ENCODE assay signal across 8 cellular contexts in the genomic region with DNA sequence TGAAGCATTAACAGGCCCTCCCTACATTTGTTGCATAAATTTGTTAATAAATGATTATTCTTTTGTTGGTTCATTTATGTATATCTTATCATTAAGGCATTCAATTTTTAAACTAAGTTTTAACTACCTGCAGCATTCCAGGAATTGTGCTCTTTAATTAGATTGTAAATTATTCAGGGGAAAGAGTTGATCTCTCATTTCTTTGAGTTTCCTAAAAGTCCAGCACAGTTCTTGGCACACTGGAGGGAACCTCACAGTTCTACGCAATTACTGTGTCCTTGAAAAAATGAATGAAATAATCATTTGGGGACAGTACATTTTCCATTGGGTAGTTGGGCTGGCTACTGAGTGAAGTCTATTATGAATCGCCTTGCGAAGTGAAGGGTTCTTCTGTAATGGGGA. TPM values are rescaled to one million over a fixed set of nuclear protein-coding genes. Genes with fewer than 3 reads are reported as not detected.
DNase-seq lines count a peak whose midpoint lies in the region; ATAC-seq and TF ChIP-seq lines count a peak whose summit lies in the region.

No MANE protein-coding gene starts in this region.

- no peaks in the 10 kb centered on the region for H3K9me2 ChIP-seq in SK-N-SH

- TF ChIP-seq CTCF in SK-N-SH (IDR thresholded peaks at IDR 0.05) (no peak), right lobe of liver (IDR thresholded peaks at IDR 0.05) (no peak), A673 (conservative IDR thresholded peaks at IDR 0.05; ENCODE audit: low read depth, low read length) (no peak)

- H3K9me3 ChIP-seq in SK-N-SH: no peaks in the 10 kb centered on the region
- no peaks in the 10 kb centered on the region for H3K9me3 ChIP-seq in right lobe of liver
- H3K9me3 ChIP-seq in stomach smooth muscle (ENCODE audit: control insufficient read depth in 2 of 2, low read length in 2 of 2): no peaks in the 10 kb centered on the region
- no peaks in the 10 kb centered on the region for H3K9me3 ChIP-seq in A673 (ENCODE audit: low read depth, low read length, poor library complexity, severe bottlenecking)

- H3K4me3 Mint-ChIP-seq in activated naive CD8-positive, alpha-beta T cell treated with anti-CD3 and anti-CD28 coated beads for 36 hours: peak overlapping the region; percentile 98

- POLR2A ChIA-PET in SK-N-SH (lab: Yijun Ruan, JAX): no interaction called here
- POLR2A ChIA-PET in A673 (lab: Charles Lee; ENCODE audit: low non-redundant PET): no interaction called here

- H3F3A ChIP-seq in SK-N-SH (replicated peaks; ENCODE audit: insufficient read depth): peaks cover 5% of the 10 kb centered on the region

- H3K4me1 Mint-ChIP-seq in activated naive CD8-positive, alpha-beta T cell treated with anti-CD3 and anti-CD28 coated beads for 36 hours: peaks cover 27% of the 10 kb centered on the region

- H3K9me3 Mint-ChIP-seq in activated naive CD8-positive, alpha-beta T cell treated with anti-CD3 and anti-CD28 coated beads for 36 hours: no peaks in the 10 kb centered on the region

- peak overlapping the region; percentile 88 to 97; a peak in 2 of 4 replicates for H3K4me3 ChIP-seq in SK-N-SH (ENCODE audit: low read depth in 2 of 2, low read length in 1 of 2)
- H3K4me3 ChIP-seq in right lobe of liver: peak overlapping the region in 1 of 3 donors; percentile 85
- H3K4me3 ChIP-seq in stomach smooth muscle (ENCODE audit: low read length in 2 of 2): peak overlapping the region in 1 of 2 donors; percentile 95
- H3K4me3 ChIP-seq in A673 (ENCODE audit: low read depth, low read length, poor library complexity, severe bottlenecking): no peak overlapping the region

- CTCF ChIA-PET in SK-N-SH (lab: Yijun Ruan, JAX): interaction anchor here (1.0 kb wide), 1 partner anchor 135 kb away, joined by 3 read pairs; no protein-coding TSS in a partner anchor
- CTCF ChIA-PET in A673 (lab: Charles Lee): interaction anchor here (0.6 kb wide), 1 partner anchor 371 kb away, joined by 6 read pairs; no protein-coding TSS in a partner anchor

- H3K36me3 Mint-ChIP-seq in activated naive CD8-positive, alpha-beta T cell treated with anti-CD3 and anti-CD28 coated beads for 36 hours: peaks cover 18% of the 10 kb centered on the region

- H3K36me3 ChIP-seq in SK-N-SH (replicated peaks in 1 of 2; ENCODE audit: control insufficient read depth in 1 of 2, insufficient read depth in 2 of 2, low read length in 1 of 2) (peaks cover 3 to 16% of the 10 kb centered on the region in 2 experiments), right lobe of liver (no peaks in the 10 kb centered on the region), stomach smooth muscle (ENCODE audit: control insufficient read depth in 2 of 2, insufficient read depth in 2 of 2, low read length in 2 of 2) (peaks cover 0 to 3% of the 10 kb centered on the region in 2 donors), A673 (ENCODE audit: insufficient read depth, low read length, poor library complexity, severe bottlenecking) (no peaks in the 10 kb centered on the region)

- H3K27me3 Mint-ChIP-seq in activated naive CD8-positive, alpha-beta T cell treated with anti-CD3 and anti-CD28 coated beads for 36 hours: no peaks in the 10 kb centered on the region

- H3K9ac ChIP-seq in SK-N-SH (no peak overlapping the region), stomach smooth muscle (ENCODE audit: low read length in 2 of 2) (peak overlapping the region in 1 of 2 donors; percentile 42)

- no peak for TF ChIP-seq EP300 in SK-N-SH (IDR thresholded peaks at IDR 0.05; ENCODE audit: borderline replicate concordance in 1 of 2, low read depth in 1 of 2, low read length in 1 of 2)

- H3K27ac Mint-ChIP-seq in activated naive CD8-positive, alpha-beta T cell treated with anti-CD3 and anti-CD28 coated beads for 36 hours: peak overlapping the region; percentile 98

- WGBS in SK-N-SH (ENCODE audit: low lambda C conversion rate): 94% methylated on average over 3 of the region's 3 CpGs
- 44% methylated on average over 3 of the region's 3 CpGs for WGBS in right lobe of liver (ENCODE audit: insufficient coverage, low coverage, low lambda C conversion rate, missing lambda C conversion rate)

- DNase-seq in SK-N-SH: no peak
- no peak for DNase-seq in activated naive CD8-positive, alpha-beta T cell treated with anti-CD3 and anti-CD28 coated beads for 36 hours
- no peak for DNase-seq in right lobe of liver
- no peak for DNase-seq in DMS53 (lab: John Stamatoyannopoulos, UW)
- DNase-seq in DMS79 (lab: John Stamatoyannopoulos, UW): no peak
- no peak for DNase-seq in A673 (ENCODE audit: low spot score)

- H4K20me1 ChIP-seq in SK-N-SH (ENCODE audit: insufficient read depth): peaks cover 13% of the 10 kb centered on the region

- H3K4me1 ChIP-seq in SK-N-SH (ENCODE audit: control insufficient read depth in 1 of 2, insufficient read depth in 2 of 2, low read depth in 1 of 2, low read length in 1 of 2) (peaks cover 4 to 5% of the 10 kb centered on the region in 2 experiments; a peak in 3 of 4 replicates), right lobe of liver (peaks cover 0 to 5% (median 2%) of the 10 kb centered on the region in 4 donors), stomach smooth muscle (ENCODE audit: control insufficient read depth, insufficient read depth, low read length) (no peaks in the 10 kb centered on the region), A673 (ENCODE audit: insufficient read depth, low read length, poor library complexity, severe bottlenecking) (peaks cover 5% of the 10 kb centered on the region)

- peak overlapping the region in 1 of 2 experiments; percentile 97; a peak in 2 of 4 replicates for H3K27ac ChIP-seq in SK-N-SH (ENCODE audit: low read depth in 2 of 2, low read length in 1 of 2)
- peak overlapping the region in 2 of 3 donors; percentile 94 to 98 for H3K27ac ChIP-seq in right lobe of liver
- H3K27ac ChIP-seq in stomach smooth muscle (ENCODE audit: low read length): peak overlapping the region; percentile 97
- H3K27ac ChIP-seq in A673 (ENCODE audit: low read depth, low read length, poor library complexity, severe bottlenecking): no peak overlapping the region

- no peak for TF ChIP-seq POLR2A in right lobe of liver (IDR thresholded peaks at IDR 0.05)

- H3K4me2 ChIP-seq in SK-N-SH: no peak overlapping the region

- ATAC-seq in SK-N-SH treated with all-trans-retinoic acid at 6 μM for 48 hours: no peak
- ATAC-seq in right lobe of liver: no peak

- intact Hi-C loops in right lobe of liver (cut with DNase I) (no loop called here), A673 (cut with micrococcal nuclease; ENCODE audit: unreplicated experiment) (loop anchor here (2.0 kb wide), 2 partner anchors 53 to 153 kb away; a partner anchor contains a TSS)

- TF ChIP-seq RAD21 in SK-N-SH (IDR thresholded peaks at IDR 0.05; ENCODE audit: low read length): no peak

- H2AFZ ChIP-seq in SK-N-SH (ENCODE audit: low read depth): peak overlapping the region; percentile 76

- H3K79me2 ChIP-seq in SK-N-SH (ENCODE audit: insufficient read depth): peaks cover 38% of the 10 kb centered on the region

- H3K27me3 ChIP-seq in SK-N-SH (ENCODE audit: insufficient read depth): no peaks in the 10 kb centered on the region
- no peaks in the 10 kb centered on the region for H3K27me3 ChIP-seq in right lobe of liver
- H3K27me3 ChIP-seq in stomach smooth muscle (ENCODE audit: control insufficient read depth in 1 of 2, insufficient read depth in 2 of 2, low read length in 2 of 2): peaks cover 0 to 2% of the 10 kb centered on the region in 2 donors
- H3K27me3 ChIP-seq in A673 (replicated peaks; ENCODE audit: insufficient read depth, low read depth, low read length, poor library complexity): no peaks in the 10 kb centered on the region

- no TSS peak for BruUV-seq in A673 (replicated peaks; lab: Mats Ljungman, UMichigan)

TF ChIP-seq in SK-N-SH, 30 proteins besides CTCF, POLR2A, EP300 and RAD21:
- TF ChIP-seq NFIC (IDR thresholded peaks at IDR 0.05; ENCODE audit: borderline replicate concordance) (0 out of 2 replicates have a peak, but pooled peaks have one; percentile 2), FOXM1 (IDR thresholded peaks at IDR 0.05; ENCODE audit: low read depth) (no peak)
TF ChIP-seq in SK-N-SH: peak in this region for 1.

TF ChIP-seq in SK-N-SH treated with all-trans-retinoic acid at 6 μM for 48 hours, 23 proteins besides CTCF, POLR2A, EP300 and RAD21 (continues in another document):
- TF ChIP-seq SNAI2 (CRISPR knock-in tag; IDR thresholded peaks at IDR 0.05): no peak
- no peak for TF ChIP-seq GLIS3 (CRISPR knock-in tag; IDR thresholded peaks at IDR 0.05)
- TF ChIP-seq ZNF565 (CRISPR knock-in tag; conservative IDR thresholded peaks at IDR 0.05; ENCODE audit: low read depth): no peak
- TF ChIP-seq, protein P1, sequence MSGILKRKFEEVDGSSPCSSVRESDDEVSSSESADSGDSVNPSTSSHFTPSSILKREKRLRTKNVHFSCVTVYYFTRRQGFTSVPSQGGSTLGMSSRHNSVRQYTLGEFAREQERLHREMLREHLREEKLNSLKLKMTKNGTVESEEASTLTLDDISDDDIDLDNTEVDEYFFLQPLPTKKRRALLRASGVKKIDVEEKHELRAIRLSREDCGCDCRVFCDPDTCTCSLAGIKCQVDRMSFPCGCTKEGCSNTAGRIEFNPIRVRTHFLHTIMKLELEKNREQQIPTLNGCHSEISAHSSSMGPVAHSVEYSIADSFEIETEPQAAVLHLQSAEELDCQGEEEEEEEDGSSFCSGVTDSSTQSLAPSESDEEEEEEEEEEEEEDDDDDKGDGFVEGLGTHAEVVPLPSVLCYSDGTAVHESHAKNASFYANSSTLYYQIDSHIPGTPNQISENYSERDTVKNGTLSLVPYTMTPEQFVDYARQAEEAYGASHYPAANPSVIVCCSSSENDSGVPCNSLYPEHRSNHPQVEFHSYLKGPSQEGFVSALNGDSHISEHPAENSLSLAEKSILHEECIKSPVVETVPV (CRISPR knock-in tag; IDR thresholded peaks at IDR 0.05): no peak
- no peak for TF ChIP-seq PPARA (CRISPR knock-in tag; IDR thresholded peaks at IDR 0.05; ENCODE audit: borderline replicate concordance)

RNA-seq across cellular contexts. Expression of a gene that starts 0.5 kb away (rescaled TPM):
- 12.6 and 16.8 TPM in 2 replicates for polyA plus RNA-seq in SK-N-SH (2012; rRNA removed)
- 21.6 and 29.9 TPM in 2 replicates for polyA plus RNA-seq in SK-N-SH (2012; cell fraction: cytosol; rRNA removed)
- 5.3 and 14.9 TPM in 2 replicates for polyA plus RNA-seq in SK-N-SH (2012; cell fraction: nucleus; rRNA removed)
- 10 to 100 TPM; 31.8 to 34.0 TPM for total RNA-seq in activated naive CD8-positive, alpha-beta T cell treated with anti-CD3 and anti-CD28 coated beads for 36 hours
- total RNA-seq in right lobe of liver (10 to 100 TPM; 15.3 to 32.2 (median 22.3) TPM), A673 (2021) (23.6 and 24.4 TPM in 2 replicates)

RNA-seq across cellular contexts. Expression of a gene that starts 33.3 kb away (rescaled TPM):
- 0.02 TPM in 1 of 2 replicates, not detected in the other for polyA plus RNA-seq in SK-N-SH (2012; rRNA removed)
- polyA plus RNA-seq in SK-N-SH (2012; cell fraction: cytosol; rRNA removed): not detected in 2 replicates
- polyA plus RNA-seq in SK-N-SH (2012; cell fraction: nucleus; rRNA removed): 0.07 TPM in 1 of 2 replicates, not detected in the other
- not detected for total RNA-seq in activated naive CD8-positive, alpha-beta T cell treated with anti-CD3 and anti-CD28 coated beads for 36 hours
- total RNA-seq in right lobe of liver: not detected
- total RNA-seq in A673 (2021): 0.13 TPM in 1 of 2 replicates, not detected in the other

RNA-seq across cellular contexts. Expression of a gene that starts 53.9 kb away (rescaled TPM):
- 17.5 and 22.3 TPM in 2 replicates for polyA plus RNA-seq in SK-N-SH (2012; rRNA removed)
- 11.5 and 14.1 TPM in 2 replicates for polyA plus RNA-seq in SK-N-SH (2012; cell fraction: cytosol; rRNA removed)
- polyA plus RNA-seq in SK-N-SH (2012; cell fraction: nucleus; rRNA removed): 45.9 and 68.6 TPM in 2 replicates
- total RNA-seq in activated naive CD8-positive, alpha-beta T cell treated with anti-CD3 and anti-CD28 coated beads for 36 hours: 10 to 100 TPM; 66.8 to 71.5 TPM
- 10 to 100 TPM in 5 of 6 experiments, 1 to 10 TPM in 1; 8.6 to 20.3 (median 12.6) TPM for total RNA-seq in right lobe of liver
- 49.3 and 59.5 TPM in 2 replicates for total RNA-seq in A673 (2021)
